1 cellular context compared by ENCODE assay signal in genomic region chr2:79855264-79856006, GRCh38.
TF ChIP-seq lines count a peak whose summit lies in the region.

No MANE protein-coding gene starts in this region.

TF ChIP-seq in Ishikawa, 13 proteins besides CTCF, POLR2A, EP300 and RAD21 (continued from another document):
- TF ChIP-seq REST (IDR thresholded peaks at IDR 0.05; ENCODE audit: low read depth) (no peak), TAF1 (IDR thresholded peaks at IDR 0.05; ENCODE audit: low read depth) (no peak), USF1 (IDR thresholded peaks at IDR 0.05) (no peak), CREB1 (IDR thresholded peaks at IDR 0.05; ENCODE audit: low read depth) (no peak), TEAD4 (IDR thresholded peaks at IDR 0.05) (no peak), TCF12 (IDR thresholded peaks at IDR 0.05; ENCODE audit: low read depth) (no peak), NFIC (IDR thresholded peaks at IDR 0.05) (no peak), MAX (IDR thresholded peaks at IDR 0.05) (no peak)
